In the genomic region with DNA sequence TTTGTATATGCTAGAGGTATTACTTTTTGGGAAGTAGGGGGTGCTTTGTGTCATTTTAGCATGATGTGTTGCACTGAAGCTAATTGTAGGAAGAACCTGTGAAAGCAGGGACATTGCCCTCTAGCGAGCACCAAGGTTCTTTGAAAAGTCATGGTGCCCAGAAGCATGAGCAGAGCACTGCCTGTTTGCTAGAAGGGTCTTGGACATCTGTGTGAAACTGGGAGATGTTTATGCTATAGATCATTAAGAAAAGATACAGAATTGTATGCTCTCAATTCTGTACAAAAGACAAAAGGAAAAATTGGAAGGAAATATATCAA, we compare ENCODE assay signal across 11 cellular contexts. TPM values are rescaled to one million over a fixed set of nuclear protein-coding genes. Genes with fewer than 3 reads are reported as not detected.
A peak's percentile ranks its signal among the peaks of the same experiment; 100 is the strongest.
DNase-seq lines count a peak whose midpoint lies in the region; ATAC-seq and TF ChIP-seq lines count a peak whose summit lies in the region.
"Had no signal": no experiment of that assay in that cellular context is flagged by ENCODE, and none has a peak within 500 bp of the region (broad histone marks: within the 10 kb centered on the region; RNA-seq: fewer than 3 reads in every experiment).

No MANE protein-coding gene starts in this region.

- CTCF ChIA-PET in activated CD4-positive, alpha-beta memory T cell treated with anti-CD3 and anti-CD28 coated beads, Interleukin-2, amount 10 ng/mL, durations not matched to agents 7 days and 5 days (lab: Charles Lee) = interaction anchor here (1.4 kb wide), 1 partner anchor 17 kb away, joined by 5 read pairs; no protein-coding TSS in a partner anchor

- no peak overlapping the region for H3K4me3 ChIP-seq in GM12864 (ENCODE audit: low read depth, low read length)
- no peak overlapping the region for H3K4me3 ChIP-seq in fibroblast of mammary gland (ENCODE audit: control insufficient read depth, low read depth, low read length)
- H3K4me3 ChIP-seq: spleen had no signal

- peak; percentile 49 for TF ChIP-seq CTCF in GM12864 (IDR thresholded peaks at IDR 0.05; ENCODE audit: low read depth, low read length, missing control alignments)
- peak; percentile 2 for TF ChIP-seq CTCF in fibroblast of mammary gland (conservative IDR thresholded peaks at IDR 0.05; ENCODE audit: control insufficient read depth, insufficient read depth, low read depth, low read length)

- ATAC-seq in GM19463 (IDR thresholded peaks at IDR 0.05; ENCODE audit: unreplicated experiment) (peak; percentile 21), HG03442 (IDR thresholded peaks at IDR 0.05; ENCODE audit: unreplicated experiment) (peak; percentile 35)

- H3K27me3 Mint-ChIP-seq in activated CD4-positive, alpha-beta memory T cell treated with anti-CD3 and anti-CD28 coated beads, Interleukin-2, amount 10 ng/mL, durations not matched to agents 7 days and 5 days = peaks cover 8% of the 10 kb centered on the region
- H3K27me3 Mint-ChIP-seq: activated naive CD8-positive, alpha-beta T cell had no signal

- H3K9me3 Mint-ChIP-seq in activated CD4-positive, alpha-beta memory T cell treated with anti-CD3 and anti-CD28 coated beads, Interleukin-2, amount 10 ng/mL, durations not matched to agents 7 days and 5 days = no peaks in the 10 kb centered on the region

- H3K27ac Mint-ChIP-seq in activated CD4-positive, alpha-beta memory T cell treated with anti-CD3 and anti-CD28 coated beads, Interleukin-2, amount 10 ng/mL, durations not matched to agents 7 days and 5 days = no peak overlapping the region
- H3K27ac Mint-ChIP-seq: activated naive CD8-positive, alpha-beta T cell had no signal

- no peaks in the 10 kb centered on the region for H3K4me1 Mint-ChIP-seq in activated CD4-positive, alpha-beta memory T cell treated with anti-CD3 and anti-CD28 coated beads, Interleukin-2, amount 10 ng/mL, durations not matched to agents 7 days and 5 days

- no peak overlapping the region for H3K4me3 Mint-ChIP-seq in activated CD4-positive, alpha-beta memory T cell treated with anti-CD3 and anti-CD28 coated beads, Interleukin-2, amount 10 ng/mL, durations not matched to agents 7 days and 5 days
- H3K4me3 Mint-ChIP-seq: activated naive CD8-positive, alpha-beta T cell had no signal

- no peaks in the 10 kb centered on the region for H3K36me3 Mint-ChIP-seq in activated CD4-positive, alpha-beta memory T cell treated with anti-CD3 and anti-CD28 coated beads, Interleukin-2, amount 10 ng/mL, durations not matched to agents 7 days and 5 days (ENCODE audit: low read depth)
- H3K36me3 Mint-ChIP-seq: activated naive CD8-positive, alpha-beta T cell had no signal

- POLR2A ChIA-PET in activated CD4-positive, alpha-beta memory T cell treated with anti-CD3 and anti-CD28 coated beads, Interleukin-2, amount 10 ng/mL, durations not matched to agents 7 days and 5 days (lab: Charles Lee) = no interaction called here

- DNase-seq in GM12864 (ENCODE audit: low read depth) = no peak
- DNase-seq in fibroblast of mammary gland (ENCODE audit: low read depth) = no peak
- no peak for DNase-seq in activated CD4-positive, alpha-beta memory T cell treated with anti-CD3 and anti-CD28 coated beads, Interleukin-2, amount 10 ng/mL, durations not matched to agents 7 days and 5 days
- DNase-seq in D341Med (ENCODE audit: low spot score) = no peak
- no peak for DNase-seq in HCEC 1CT
- DNase-seq in stimulated activated naive CD4-positive, alpha-beta T cell (lab: John Stamatoyannopoulos, UW) = no peak
- DNase-seq: spleen had no signal

RNA-seq across cellular contexts. Expression of a gene that starts 14.7 kb away (rescaled TPM):
- not detected for total RNA-seq in activated CD4-positive, alpha-beta memory T cell treated with anti-CD3 and anti-CD28 coated beads, Interleukin-2, amount 10 ng/mL, durations not matched to agents 7 days and 5 days

RNA-seq across cellular contexts. Expression of a gene that starts 29.2 kb away (rescaled TPM):
- total RNA-seq in activated CD4-positive, alpha-beta memory T cell treated with anti-CD3 and anti-CD28 coated beads, Interleukin-2, amount 10 ng/mL, durations not matched to agents 7 days and 5 days = not detected
- total RNA-seq: urinary bladder had no signal
